Comparison of ENCODE assay signal across 1 cellular context in genomic region chr22:37051629-37052385, GRCh38.
A peak's percentile ranks its signal among the peaks of the same experiment; 100 is the strongest.
TF ChIP-seq lines count a peak whose summit lies in the region.

TSS of gene KCTD17 (plus strand) at chr22:37051742. CDS start at chr22:37051761, 19 bp downstream.

TF ChIP-seq in HEK293, 187 proteins besides CTCF, POLR2A, EP300 and RAD21 (continued from another document):
- no peak for TF ChIP-seq RBAK (tag by site-specific recombination; IDR thresholded peaks at IDR 0.05)
- no peak for TF ChIP-seq ZNF311 (tag by site-specific recombination; IDR thresholded peaks at IDR 0.05; ENCODE audit: borderline replicate concordance)
- TF ChIP-seq ZNF121 (tag by site-specific recombination; IDR thresholded peaks at IDR 0.05) = peak; percentile 68; the same call in 1 of the 2 replicates
- no peak for TF ChIP-seq ZNF433 (tag by site-specific recombination; IDR thresholded peaks at IDR 0.05; ENCODE audit: low read depth)
- 0 out of 2 replicates have a peak, but pooled peaks have one; percentile 22 for TF ChIP-seq YY1 (tag by site-specific recombination; IDR thresholded peaks at IDR 0.05)
- peak; percentile 85 for TF ChIP-seq ZBTB20 (tag by site-specific recombination; IDR thresholded peaks at IDR 0.05)
- no peak for TF ChIP-seq ZBTB7A (tag by site-specific recombination; IDR thresholded peaks at IDR 0.05; ENCODE audit: low read depth)
- no peak; the same call in 1 of the 2 replicates for TF ChIP-seq ZBTB11 (tag by site-specific recombination; conservative IDR thresholded peaks at IDR 0.05; ENCODE audit: low read depth)
- no peak for TF ChIP-seq ZFP37 (tag by site-specific recombination; IDR thresholded peaks at IDR 0.05)
- TF ChIP-seq GLIS2 (tag by site-specific recombination; IDR thresholded peaks at IDR 0.05) = peak; percentile 52; the same call in 1 of the 2 replicates
- TF ChIP-seq ZBTB8A (tag by site-specific recombination; IDR thresholded peaks at IDR 0.05) = peak; percentile 68
- TF ChIP-seq GLIS1 (tag by site-specific recombination; IDR thresholded peaks at IDR 0.05) = peak; percentile 79
- no peak for TF ChIP-seq ZNF600 (tag by site-specific recombination; IDR thresholded peaks at IDR 0.05)
- peak; percentile 47; the same call in 1 of the 2 replicates for TF ChIP-seq ZNF692 (tag by site-specific recombination; IDR thresholded peaks at IDR 0.05)
- TF ChIP-seq, protein P1, sequence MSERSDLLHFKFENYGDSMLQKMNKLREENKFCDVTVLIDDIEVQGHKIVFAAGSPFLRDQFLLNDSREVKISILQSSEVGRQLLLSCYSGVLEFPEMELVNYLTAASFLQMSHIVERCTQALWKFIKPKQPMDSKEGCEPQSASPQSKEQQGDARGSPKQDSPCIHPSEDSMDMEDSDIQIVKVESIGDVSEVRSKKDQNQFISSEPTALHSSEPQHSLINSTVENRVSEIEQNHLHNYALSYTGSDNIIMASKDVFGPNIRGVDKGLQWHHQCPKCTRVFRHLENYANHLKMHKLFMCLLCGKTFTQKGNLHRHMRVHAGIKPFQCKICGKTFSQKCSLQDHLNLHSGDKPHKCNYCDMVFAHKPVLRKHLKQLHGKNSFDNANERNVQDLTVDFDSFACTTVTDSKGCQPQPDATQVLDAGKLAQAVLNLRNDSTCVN (tag by site-specific recombination; optimal IDR thresholded peaks at IDR 0.05) = peak; percentile 31
- no peak for TF ChIP-seq SP3 (tag by site-specific recombination; IDR thresholded peaks at IDR 0.05)
- no peak for TF ChIP-seq PBX3 (CRISPR knock-in tag; IDR thresholded peaks at IDR 0.05)
- TF ChIP-seq ZNF521 (tag by site-specific recombination; IDR thresholded peaks at IDR 0.05) = no peak
- no peak for TF ChIP-seq ZNF560 (tag by site-specific recombination; IDR thresholded peaks at IDR 0.05; ENCODE audit: borderline replicate concordance)
- TF ChIP-seq ZNF677 (tag by site-specific recombination; IDR thresholded peaks at IDR 0.05) = 0 out of 2 replicates have a peak, but pooled peaks have one; percentile 18
- peak; percentile 32; the same call in 1 of the 2 replicates for TF ChIP-seq KLF10 (tag by site-specific recombination; IDR thresholded peaks at IDR 0.05)
- no peak for TF ChIP-seq ZNF549 (tag by site-specific recombination; IDR thresholded peaks at IDR 0.05)
- TF ChIP-seq ZNF830 (tag by site-specific recombination; IDR thresholded peaks at IDR 0.05; ENCODE audit: low read depth) = no peak
- TF ChIP-seq ZNF398 (tag by site-specific recombination; IDR thresholded peaks at IDR 0.05) = peak; percentile 42; the same call in 1 of the 2 replicates
- TF ChIP-seq GLI4 (tag by site-specific recombination; IDR thresholded peaks at IDR 0.05) = no peak
